Comparison of ENCODE assay signal across 1 cellular context in genomic region chr6:39075010-39075738, GRCh38.
TF ChIP-seq lines count a peak whose summit lies in the region.

No MANE protein-coding gene starts in this region.

TF ChIP-seq in H1, 55 proteins besides CTCF, POLR2A, EP300 and RAD21 (continued from another document):
- TF ChIP-seq SUZ12 (IDR thresholded peaks at IDR 0.05; ENCODE audit: low read length) (no peak), PHF8 (conservative IDR thresholded peaks at IDR 0.05; ENCODE audit: low read depth, low read length) (no peak), CHD2 (IDR thresholded peaks at IDR 0.05; ENCODE audit: low read length) (no peak), RXRA (IDR thresholded peaks at IDR 0.05; ENCODE audit: insufficient read depth, low read depth, low read length) (no peak), YY1 (IDR thresholded peaks at IDR 0.05; ENCODE audit: low read depth, low read length) (no peak), CHD7 (IDR thresholded peaks at IDR 0.05; ENCODE audit: insufficient replicate concordance, low read length) (no peak), SP4 (IDR thresholded peaks at IDR 0.05; ENCODE audit: low read length) (no peak), SIX5 (IDR thresholded peaks at IDR 0.05; ENCODE audit: low read depth, low read length) (no peak), RFX5 (IDR thresholded peaks at IDR 0.05; ENCODE audit: borderline replicate concordance, low read depth, low read length) (no peak), KDM5A (IDR thresholded peaks at IDR 0.05; ENCODE audit: low read length) (no peak), EZH2 (IDR thresholded peaks at IDR 0.05; ENCODE audit: low read depth, low read length, severe bottlenecking) (no peak), TCF12 (IDR thresholded peaks at IDR 0.05; ENCODE audit: low read depth, low read length) (no peak), ATF2 (IDR thresholded peaks at IDR 0.05; ENCODE audit: low read length) (no peak), RBBP5 (IDR thresholded peaks at IDR 0.05; ENCODE audit: borderline replicate concordance, low read depth, low read length) (no peak), KDM4A (IDR thresholded peaks at IDR 0.05; ENCODE audit: low read depth, low read length, severe bottlenecking) (no peak), TBP (IDR thresholded peaks at IDR 0.05; ENCODE audit: low read depth, low read length) (no peak), JUND (IDR thresholded peaks at IDR 0.05; ENCODE audit: low read length) (no peak), BCL11A (IDR thresholded peaks at IDR 0.05; ENCODE audit: low read depth in 2 of 2, low read length in 2 of 2) (no peak), ZNF274 (IDR thresholded peaks at IDR 0.05; ENCODE audit: borderline replicate concordance, extremely low read depth, low read length) (no peak)
